8 cellular contexts compared by ENCODE assay signal in the genomic region with DNA sequence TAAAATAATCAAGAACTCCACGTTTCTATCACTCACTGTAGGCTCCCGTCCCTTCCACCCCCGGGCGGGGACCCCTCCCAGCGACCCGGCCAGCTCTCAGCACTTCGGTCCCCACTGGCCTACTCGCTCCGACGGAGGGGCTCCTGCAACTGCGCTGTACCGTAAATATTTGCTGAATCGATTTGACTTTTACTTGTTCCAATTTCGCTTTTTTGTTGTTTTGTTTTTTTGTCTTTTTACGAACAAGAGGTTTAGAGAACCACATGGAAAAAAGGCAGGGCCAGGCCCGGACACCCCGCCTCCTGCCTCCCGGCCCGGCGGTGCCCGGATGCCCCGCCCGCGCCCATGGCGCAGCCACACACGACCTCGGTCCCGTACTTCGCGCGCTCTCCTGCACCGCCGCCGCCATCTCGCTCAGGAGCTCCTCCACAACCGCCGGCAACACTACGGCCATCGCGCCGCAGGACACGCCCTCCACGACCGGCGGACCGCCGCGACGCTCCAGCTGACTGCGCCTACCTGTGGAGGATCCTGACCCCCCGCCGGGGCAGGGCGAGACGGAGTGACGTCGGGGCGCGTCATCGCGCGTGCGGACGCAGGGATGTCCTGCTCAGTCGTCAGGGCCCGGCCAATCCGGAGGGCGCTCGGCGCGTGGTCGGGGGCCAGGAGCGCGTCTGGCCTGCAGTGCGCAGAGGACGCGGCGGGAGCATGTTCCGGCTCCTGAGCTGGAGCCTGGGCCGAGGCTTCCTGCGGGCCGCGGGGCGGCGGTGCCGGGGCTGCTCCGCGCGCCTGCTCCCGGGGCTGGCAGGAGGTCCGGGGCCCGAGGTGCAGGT. TPM values are rescaled to one million over a fixed set of nuclear protein-coding genes. Genes with fewer than 3 reads are reported as not detected.
DNase-seq lines count a peak whose midpoint lies in the region; ATAC-seq and TF ChIP-seq lines count a peak whose summit lies in the region.

A gene with protein sequence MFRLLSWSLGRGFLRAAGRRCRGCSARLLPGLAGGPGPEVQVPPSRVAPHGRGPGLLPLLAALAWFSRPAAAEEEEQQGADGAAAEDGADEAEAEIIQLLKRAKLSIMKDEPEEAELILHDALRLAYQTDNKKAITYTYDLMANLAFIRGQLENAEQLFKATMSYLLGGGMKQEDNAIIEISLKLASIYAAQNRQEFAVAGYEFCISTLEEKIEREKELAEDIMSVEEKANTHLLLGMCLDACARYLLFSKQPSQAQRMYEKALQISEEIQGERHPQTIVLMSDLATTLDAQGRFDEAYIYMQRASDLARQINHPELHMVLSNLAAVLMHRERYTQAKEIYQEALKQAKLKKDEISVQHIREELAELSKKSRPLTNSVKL (plus strand): TSS at position 684 of the 833 bp plus-strand sequence. CDS start 25 bp downstream, at position 709.
A gene with protein sequence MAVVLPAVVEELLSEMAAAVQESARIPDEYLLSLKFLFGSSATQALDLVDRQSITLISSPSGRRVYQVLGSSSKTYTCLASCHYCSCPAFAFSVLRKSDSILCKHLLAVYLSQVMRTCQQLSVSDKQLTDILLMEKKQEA (minus strand): TSS at position 564 of the 833 bp plus-strand sequence. CDS start 110 bp downstream, at position 454.

- 0 to 1% (median 0%) methylated on average over 39 to 91 of the region's 91 CpGs for WGBS in spleen, 5 donors

- H3K4me3 ChIP-seq in spleen: peak within 1 kb of the TSS; percentile 57 to 93 (median 72)

- TF ChIP-seq POLR2A in spleen (IDR thresholded peaks at IDR 0.05): peak; percentile 34 to 87 (median 82)

- peak in 4 of 11 experiments; percentile 12 to 34 (median 16) for TF ChIP-seq CTCF in spleen (IDR thresholded peaks at IDR 0.05 in 8 of 11, conservative IDR thresholded peaks at IDR 0.05 in 3 of 11)

- peak within 1 kb of the TSS; percentile 93 to 99 (median 97) for H3K27ac ChIP-seq in spleen

- peak; percentile 98 for DNase-seq in AG20443 (ENCODE audit: low spot score)
- DNase-seq in NCI-H345 treated with DMSO at 0.1 percent for 48 hours (lab: John Stamatoyannopoulos, UW; ENCODE audit: unreplicated experiment): peak; percentile 67
- DNase-seq in activated CD4-positive, CD25-positive, alpha-beta regulatory T cell treated with anti-CD3 and anti-CD28 coated beads, Interleukin-2, amount 50 U/mL, for 16 hours (ENCODE audit: low read depth, low spot score): peak; percentile 79
- DNase-seq in central memory CD4-positive, alpha-beta T cell: peak; percentile 89
- DNase-seq in inferior parietal cortex (ENCODE audit: extremely low spot score): peak; percentile 95
- peak; percentile 100 for DNase-seq in spleen

- ATAC-seq in GM19035 (IDR thresholded peaks at IDR 0.05; ENCODE audit: unreplicated experiment): peak; percentile 92
- peak; percentile 91 for ATAC-seq in HG03342 (IDR thresholded peaks at IDR 0.05; ENCODE audit: unreplicated experiment)

- intact Hi-C loops in spleen (cut with DNase I; ENCODE audit: low total_unique reads): no loop called here

- no peaks in the 10 kb centered on the region for H3K9me3 ChIP-seq in spleen

- H3K4me1 ChIP-seq in spleen: peaks cover 12 to 77% (median 43%) of the 10 kb centered on the region in 6 donors

- peaks cover 0 to 52% (median 26%) of the 10 kb centered on the region in 6 donors for H3K36me3 ChIP-seq in spleen

- no peaks in the 10 kb centered on the region for H3K27me3 ChIP-seq in spleen (replicated peaks in 1 of 7)

RNA-seq across cellular contexts. Expression of the first gene that starts in this region (rescaled TPM):
- 10 to 100 TPM; 29.9 to 59.9 (median 36.6) TPM for total RNA-seq in spleen
- 10 to 100 TPM; 14.6 to 20.3 (median 15.2) TPM for polyA plus RNA-seq in spleen

RNA-seq across cellular contexts. Expression of the second gene that starts in this region (rescaled TPM):
- total RNA-seq in spleen: 10 to 100 TPM; 13.4 to 40.4 (median 20.7) TPM
- 10 to 100 TPM; 32.8 to 47.6 (median 42.3) TPM for polyA plus RNA-seq in spleen

Comparison
In these comparisons a context has a peak if more than half of its experiments do, and no peak if none do; other contexts are left out.
1. Peak in every context shown above with its lines: DNase-seq, ATAC-seq, H3K4me3 ChIP-seq and H3K27ac ChIP-seq.